Comparison of ENCODE assay signal across 20 cellular contexts in the genomic region with DNA sequence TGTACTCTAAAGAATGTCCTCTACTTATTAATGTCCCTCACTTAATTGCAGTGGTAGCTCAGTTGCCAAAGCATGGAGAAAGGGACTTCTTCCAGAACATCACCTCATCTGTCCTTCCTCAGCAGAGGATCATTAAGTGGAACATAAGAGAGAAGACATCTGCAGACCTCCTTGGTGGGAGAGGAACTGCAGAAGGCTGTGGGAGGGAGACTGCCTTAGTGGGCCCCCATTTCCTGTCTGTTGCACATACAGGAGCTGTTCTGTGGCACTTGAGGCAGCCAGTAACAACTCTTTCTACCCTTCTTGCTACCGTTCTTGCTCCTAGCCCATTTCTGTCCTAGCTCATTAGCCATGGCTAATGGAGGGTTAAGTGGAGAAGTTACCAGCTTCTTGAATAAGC. TPM values are rescaled to one million over a fixed set of nuclear protein-coding genes. Genes with fewer than 3 reads are reported as not detected.
DNase-seq lines count a peak whose midpoint lies in the region; ATAC-seq and TF ChIP-seq lines count a peak whose summit lies in the region.
"Had no signal": no experiment of that assay in that cellular context is flagged by ENCODE, and none has a peak within 500 bp of the region (broad histone marks: within the 10 kb centered on the region; RNA-seq: fewer than 3 reads in every experiment).

No MANE protein-coding gene starts in this region.

- no peak overlapping the region for H2BK12ac ChIP-seq in mesenchymal stem cell (ENCODE audit: low read length in 2 of 2)

- in situ Hi-C loops in KBM-7 (cut with MboI; ENCODE audit: low pct_unique_long_range_greater_than_20kb, low sequenced_read_pairs), result no loop called here

- H3K36me3 Mint-ChIP-seq in activated CD8-positive, alpha-beta memory T cell treated with anti-CD3 and anti-CD28 coated beads, Interleukin-2, amount 10 ng/mL, durations not matched to agents 7 days and 5 days, result peaks cover 58% of the 10 kb centered on the region

- H3K18ac ChIP-seq in mesenchymal stem cell (ENCODE audit: low read depth in 1 of 2, low read length in 2 of 2), result no peak overlapping the region

- H3K4ac ChIP-seq in mesenchymal stem cell (ENCODE audit: low read depth in 1 of 2, low read length in 2 of 2), result no peak overlapping the region

- H3K36me3 ChIP-seq in mesenchymal stem cell (ENCODE audit: control insufficient read depth in 1 of 2, insufficient read depth in 2 of 2, low read depth in 1 of 2, low read length in 2 of 2), result peaks cover 11 to 96% of the 10 kb centered on the region in 2 experiments
- H3K36me3 ChIP-seq: SJCRH30 had no signal

- peak overlapping the region; percentile 49 for H4K8ac ChIP-seq in mesenchymal stem cell (ENCODE audit: low read length)

- no peaks in the 10 kb centered on the region for H3K9me3 Mint-ChIP-seq in activated CD8-positive, alpha-beta memory T cell treated with anti-CD3 and anti-CD28 coated beads, Interleukin-2, amount 10 ng/mL, durations not matched to agents 7 days and 5 days (ENCODE audit: low read depth)

- H3K79me1 ChIP-seq in mesenchymal stem cell (replicated peaks; ENCODE audit: low read length, poor library complexity, severe bottlenecking), result peaks cover 7% of the 10 kb centered on the region

- CTCF ChIA-PET in activated CD8-positive, alpha-beta memory T cell treated with anti-CD3 and anti-CD28 coated beads, Interleukin-2, amount 10 ng/mL, durations not matched to agents 7 days and 5 days (lab: Charles Lee), result interaction anchor here (1.5 kb wide), 1 partner anchor 207 kb away, joined by 3 read pairs; no protein-coding TSS in a partner anchor
- CTCF ChIA-PET in RWPE1 (lab: Yijun Ruan, JAX), result no interaction called here

- POLR2A ChIA-PET in RWPE1 (lab: Yijun Ruan, JAX; ENCODE audit: low non-redundant PET), result no interaction called here

- H3K4me2 ChIP-seq in mesenchymal stem cell (ENCODE audit: low read length, poor library complexity, severe bottlenecking), result no peak overlapping the region

- H3K9ac ChIP-seq in mesenchymal stem cell (ENCODE audit: low read length), result no peak overlapping the region

- no peak overlapping the region for H4K91ac ChIP-seq in mesenchymal stem cell (ENCODE audit: low read length)

- no peak overlapping the region for H2BK120ac ChIP-seq in mesenchymal stem cell (ENCODE audit: low read depth, low read length)

- no peak overlapping the region for H2BK15ac ChIP-seq in mesenchymal stem cell (ENCODE audit: low read depth, poor library complexity, severe bottlenecking)

- no peak for TF ChIP-seq CTCF in RWPE1 (conservative IDR thresholded peaks at IDR 0.05; ENCODE audit: low read depth)

- WGBS in mesenchymal stem cell, result no CpG with 5 or more reads among the region's 1 CpG

- H3K4me3 Mint-ChIP-seq in activated CD8-positive, alpha-beta memory T cell treated with anti-CD3 and anti-CD28 coated beads, Interleukin-2, amount 10 ng/mL, durations not matched to agents 7 days and 5 days, result no peak overlapping the region

- DNase-seq in activated CD8-positive, alpha-beta memory T cell treated with anti-CD3 and anti-CD28 coated beads, Interleukin-2, amount 10 ng/mL, durations not matched to agents 7 days and 5 days, result peak; percentile 43
- no peak for DNase-seq in activated CD8-positive, alpha-beta memory T cell treated with anti-CD3 and anti-CD28 coated beads, Interleukin-2, amount 50 U/mL, for 48 hours
- DNase-seq in KBM-7 (peak; percentile 76), NOMO-1 (lab: John Stamatoyannopoulos, UW; ENCODE audit: unreplicated experiment in 2 of 2) (peak; percentile 28 to 34), mesenchymal stem cell (no peak), RWPE1 (ENCODE audit: low spot score) (no peak), HK-2 (ENCODE audit: unreplicated experiment) (no peak)
- DNase-seq: 8988T, COR-L47, NCI-H1092, NCI-H1694, NCI-H446, NCI-H748 treated with DMSO at 0.1 percent for 48 hours, SJCRH30, SW 1271 had no signal

- no peak overlapping the region for H3K14ac ChIP-seq in mesenchymal stem cell (ENCODE audit: low read length in 2 of 2)

- ATAC-seq in activated CD8-positive, alpha-beta memory T cell treated with anti-CD3 and anti-CD28 coated beads, Interleukin-2, amount 10 ng/mL, durations not matched to agents 7 days and 5 days, result no peak
- ATAC-seq in GM21447 (IDR thresholded peaks at IDR 0.05; ENCODE audit: unreplicated experiment), result no peak
- ATAC-seq: GM12878, HCT116, K562 had no signal

- H3K27ac ChIP-seq in mesenchymal stem cell (ENCODE audit: low read length, poor library complexity, severe bottlenecking) (no peak overlapping the region), RWPE1 (no peak overlapping the region)
- H3K27ac ChIP-seq: C4-2B, SJCRH30 had no signal

- no peak overlapping the region for H2BK5ac ChIP-seq in mesenchymal stem cell (ENCODE audit: low read depth, low read length, poor library complexity, severe bottlenecking)

- no peak overlapping the region for H2AFZ ChIP-seq in mesenchymal stem cell (ENCODE audit: low read depth, low read length)

- H3K27me3 Mint-ChIP-seq in activated CD8-positive, alpha-beta memory T cell treated with anti-CD3 and anti-CD28 coated beads, Interleukin-2, amount 10 ng/mL, durations not matched to agents 7 days and 5 days, result no peaks in the 10 kb centered on the region

- H3K27ac Mint-ChIP-seq in activated CD8-positive, alpha-beta memory T cell treated with anti-CD3 and anti-CD28 coated beads, Interleukin-2, amount 10 ng/mL, durations not matched to agents 7 days and 5 days, result no peak overlapping the region

- no peak overlapping the region for H3K23ac ChIP-seq in mesenchymal stem cell (ENCODE audit: low read length in 2 of 2)

- H3K4me1 ChIP-seq in mesenchymal stem cell (ENCODE audit: control insufficient read depth, insufficient read depth, low read depth, low read length), result no peaks in the 10 kb centered on the region
- H3K4me1 ChIP-seq: SJCRH30 had no signal

- no peak overlapping the region for H2AK5ac ChIP-seq in mesenchymal stem cell (ENCODE audit: low read length, severe bottlenecking)

- H3K9me3 ChIP-seq in mesenchymal stem cell (ENCODE audit: control insufficient read depth, low read length), result no peaks in the 10 kb centered on the region
- H3K9me3 ChIP-seq: SJCRH30 had no signal

- H3K4me3 ChIP-seq in mesenchymal stem cell (ENCODE audit: insufficient read depth in 1 of 2, low read depth in 1 of 2, low read length in 2 of 2), result no peak overlapping the region
- H3K4me3 ChIP-seq: GM12878, K562, SJCRH30 had no signal

- H3K4me1 Mint-ChIP-seq in activated CD8-positive, alpha-beta memory T cell treated with anti-CD3 and anti-CD28 coated beads, Interleukin-2, amount 10 ng/mL, durations not matched to agents 7 days and 5 days, result peaks cover 8% of the 10 kb centered on the region

- H3K27me3 ChIP-seq in mesenchymal stem cell (ENCODE audit: control insufficient read depth in 1 of 2, insufficient read depth in 1 of 2, low read length in 2 of 2), result no peaks in the 10 kb centered on the region
- H3K27me3 ChIP-seq: SJCRH30 had no signal

RNA-seq across cellular contexts. Expression of a gene that starts 33.6 kb away (rescaled TPM):
- 10 to 100 TPM; 32.5 to 36.0 TPM for total RNA-seq in activated CD8-positive, alpha-beta memory T cell treated with anti-CD3 and anti-CD28 coated beads, Interleukin-2, amount 10 ng/mL, durations not matched to agents 7 days and 5 days
- 22.1 TPM for polyA plus RNA-seq in mesenchymal stem cell (2013, experiment 1 of 2)
- polyA plus RNA-seq in mesenchymal stem cell (2013, experiment 2 of 2), result 23.8 TPM

RNA-seq across cellular contexts. Expression of a gene that starts 58.6 kb away (rescaled TPM):
- total RNA-seq in activated CD8-positive, alpha-beta memory T cell treated with anti-CD3 and anti-CD28 coated beads, Interleukin-2, amount 10 ng/mL, durations not matched to agents 7 days and 5 days, result not detected
- 0.04 TPM for polyA plus RNA-seq in mesenchymal stem cell (2013, experiment 1 of 2)
- polyA plus RNA-seq in mesenchymal stem cell (2013, experiment 2 of 2), result 0.15 TPM
- total RNA-seq: SJCRH30 had no signal

Comparison
In these comparisons a context has a peak if more than half of its experiments do, and no peak if none do; other contexts are left out.
1. DNase-seq: peak in activated CD8-positive, alpha-beta memory T cell treated with anti-CD3 and anti-CD28 coated beads, Interleukin-2, amount 10 ng/mL, durations not matched to agents 7 days and 5 days (single experiment), KBM-7 (single experiment) and NOMO-1 (2 of 2); none in activated CD8-positive, alpha-beta memory T cell treated with anti-CD3 and anti-CD28 coated beads, Interleukin-2, amount 50 U/mL, for 48 hours (single experiment), mesenchymal stem cell (single experiment), RWPE1 (single experiment) and HK-2 (single experiment).